12 cellular contexts compared by ENCODE assay signal in the genomic region with DNA sequence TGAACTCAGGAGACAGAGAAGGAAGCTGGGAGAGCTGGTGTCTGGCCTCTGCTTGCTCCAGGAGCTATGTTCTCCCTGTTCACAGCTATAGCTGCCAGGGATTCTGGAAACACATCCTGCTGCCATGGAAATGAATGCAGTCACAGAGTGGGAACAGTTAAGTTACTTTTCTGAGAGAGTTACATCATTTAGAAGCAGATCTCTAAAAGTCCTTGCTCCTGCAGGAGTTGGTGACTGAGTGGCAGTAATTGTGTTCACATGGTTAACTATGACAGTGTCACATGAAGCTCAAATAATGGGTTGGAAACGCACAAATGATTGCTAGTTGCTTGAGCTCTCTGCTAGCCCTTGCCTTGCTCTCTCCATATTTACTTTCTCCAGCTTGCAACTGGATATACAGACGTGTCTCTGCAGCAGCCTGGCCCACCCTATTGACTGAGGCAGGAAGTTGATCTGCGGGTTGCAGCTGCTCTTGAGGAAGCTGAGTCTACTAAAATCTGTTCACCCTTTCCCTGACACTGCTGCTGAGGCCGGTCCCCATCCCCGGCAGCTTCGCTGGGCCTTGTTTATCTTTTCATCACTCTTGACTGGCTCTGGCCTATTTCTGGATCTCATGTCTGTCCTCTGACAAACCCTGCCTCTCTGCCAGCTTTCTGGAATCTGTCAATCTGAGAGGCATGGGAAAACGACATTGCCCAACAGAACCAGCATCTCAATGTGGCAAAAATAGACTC. TPM values are rescaled to one million over a fixed set of nuclear protein-coding genes. Genes with fewer than 3 reads are reported as not detected.
DNase-seq lines count a peak whose midpoint lies in the region; ATAC-seq and TF ChIP-seq lines count a peak whose summit lies in the region.
"Had no signal": no experiment of that assay in that cellular context is flagged by ENCODE, and none has a peak within 500 bp of the region (broad histone marks: within the 10 kb centered on the region; RNA-seq: fewer than 3 reads in every experiment).

No MANE protein-coding gene starts in this region.

- H3K4me3 Mint-ChIP-seq in mesothelial cell of epicardium = no peak overlapping the region

- H3K4me1 ChIP-seq in BLaER1 (peaks cover 21% of the 10 kb centered on the region), HAP-1 (no peaks in the 10 kb centered on the region)
- H3K4me1 ChIP-seq: foreskin keratinocyte had no signal

- peaks cover 17% of the 10 kb centered on the region for H3K4me1 Mint-ChIP-seq in mesothelial cell of epicardium

- H3K4me3 ChIP-seq in BLaER1 (no peak overlapping the region), astrocyte of the spinal cord (ENCODE audit: low read depth, low read length) (no peak overlapping the region), MG63 (no peak overlapping the region), HAP-1 (no peak overlapping the region)
- H3K4me3 ChIP-seq: adrenal gland had no signal

- ATAC-seq in GM19035 (IDR thresholded peaks at IDR 0.05; ENCODE audit: unreplicated experiment) = no peak
- ATAC-seq in GM21786 (IDR thresholded peaks at IDR 0.05; ENCODE audit: unreplicated experiment) = no peak
- ATAC-seq: foreskin keratinocyte had no signal

- no peaks in the 10 kb centered on the region for H3K27me3 ChIP-seq in BLaER1
- H3K27me3 ChIP-seq in MG63 = no peaks in the 10 kb centered on the region
- peaks cover 4% of the 10 kb centered on the region; the same call in 1 of the 2 replicates for H3K27me3 ChIP-seq in HAP-1 (ENCODE audit: low read depth)
- H3K27me3 ChIP-seq: adrenal gland had no signal

- no peak overlapping the region for H3K9ac ChIP-seq in BLaER1

- DNase-seq in NCI-H1436 (lab: John Stamatoyannopoulos, UW) (peak; percentile 17), astrocyte of the spinal cord (ENCODE audit: low read depth, low spot score) (peak; percentile 41), mesothelial cell of epicardium (ENCODE audit: low spot score in 2 of 2, unreplicated experiment in 2 of 2) (no peak), MG63 (no peak), HAP-1 (ENCODE audit: low spot score in 2 of 2) (no peak)
- DNase-seq: CD8-positive, alpha-beta memory T cell; foreskin keratinocyte; NCI-H187 treated with DMSO at 0.1 percent for 48 hours had no signal

- TF ChIP-seq CTCF in astrocyte of the spinal cord (IDR thresholded peaks at IDR 0.05; ENCODE audit: low read depth, low read length) (no peak), mesothelial cell of epicardium (IDR thresholded peaks at IDR 0.05; ENCODE audit: unreplicated experiment) (no peak)

- peaks cover 5% of the 10 kb centered on the region for H3K27me3 Mint-ChIP-seq in mesothelial cell of epicardium (ENCODE audit: low read depth)

- peak overlapping the region; percentile 76 for H3K27ac Mint-ChIP-seq in mesothelial cell of epicardium

- H3K36me3 Mint-ChIP-seq in mesothelial cell of epicardium = no peaks in the 10 kb centered on the region
- H3K36me3 Mint-ChIP-seq: CD8-positive, alpha-beta memory T cell had no signal

- H3K9me3 Mint-ChIP-seq in mesothelial cell of epicardium = no peaks in the 10 kb centered on the region
- H3K9me3 Mint-ChIP-seq: CD8-positive, alpha-beta memory T cell had no signal

- H4K20me1 ChIP-seq in BLaER1 = no peaks in the 10 kb centered on the region

- H3K27ac ChIP-seq in BLaER1 = no peak overlapping the region
- H3K27ac ChIP-seq: foreskin keratinocyte had no signal

- no peaks in the 10 kb centered on the region for H3K36me3 ChIP-seq in BLaER1
- H3K36me3 ChIP-seq in MG63 = no peaks in the 10 kb centered on the region
- no peaks in the 10 kb centered on the region for H3K36me3 ChIP-seq in HAP-1 (replicated peaks)
- H3K36me3 ChIP-seq: adrenal gland had no signal

- in situ Hi-C loops in astrocyte of the spinal cord (cut with HindIII; ENCODE audit: low sequenced_read_pairs) = no loop called here
- in situ Hi-C loops in HAP-1 (cut with MboI; ENCODE audit: low sequenced_read_pairs) = no loop called here

- H3K4me2 ChIP-seq in BLaER1 = peak overlapping the region; percentile 57

- no peaks in the 10 kb centered on the region for H3K9me3 ChIP-seq in BLaER1
- H3K9me3 ChIP-seq in MG63 = no peaks in the 10 kb centered on the region
- no peaks in the 10 kb centered on the region for H3K9me3 ChIP-seq in HAP-1
- H3K9me3 ChIP-seq: adrenal gland had no signal

RNA-seq across cellular contexts. Expression of a gene that starts 16.7 kb away (rescaled TPM):
- 59.8 to 66.8 TPM (median 64.9 TPM) in 3 replicates for total RNA-seq in mesothelial cell of epicardium
- not detected in 2 replicates for total RNA-seq in MG63 (2014; rRNA removed; shearing (Covaris generic); ENCODE audit: low replicate concordance)
- total RNA-seq: CD8-positive, alpha-beta memory T cell; foreskin keratinocyte had no signal

RNA-seq across cellular contexts. Expression of a gene that starts 26.5 kb away (rescaled TPM):
- total RNA-seq in mesothelial cell of epicardium = 1.3 to 1.9 TPM (median 1.4 TPM) in 3 replicates
- total RNA-seq in MG63 (2014; rRNA removed; shearing (Covaris generic); ENCODE audit: low replicate concordance) = not detected in 2 replicates
- total RNA-seq: CD8-positive, alpha-beta memory T cell; foreskin keratinocyte had no signal

RNA-seq across cellular contexts. Expression of a gene that starts 45.7 kb away (rescaled TPM):
- total RNA-seq in mesothelial cell of epicardium = 101 to 114 TPM (median 111 TPM) in 3 replicates
- 1.4 and 1.9 TPM in 2 replicates for total RNA-seq in MG63 (2014; rRNA removed; shearing (Covaris generic); ENCODE audit: low replicate concordance)
- total RNA-seq: CD8-positive, alpha-beta memory T cell; foreskin keratinocyte had no signal

Comparison
In these comparisons a context has a peak if more than half of its experiments do, and no peak if none do; other contexts are left out.
1. DNase-seq: peak in NCI-H1436 (single experiment) and astrocyte of the spinal cord (single experiment); none in mesothelial cell of epicardium (0 of 2), MG63 (single experiment) and HAP-1 (0 of 2).
2. RNA of a gene that starts 16.7 kb away (total RNA-seq): 59.8 to 66.8 TPM in mesothelial cell of epicardium; not detected in MG63; every median in the first group is over 10 times any median in the second.
3. RNA of a gene that starts 45.7 kb away (total RNA-seq): 101 to 114 TPM in mesothelial cell of epicardium; 1.4 to 1.9 TPM in MG63; every median in the first group is over 10 times any median in the second.